Comparison of ENCODE assay signal across 4 cellular contexts in the genomic region with DNA sequence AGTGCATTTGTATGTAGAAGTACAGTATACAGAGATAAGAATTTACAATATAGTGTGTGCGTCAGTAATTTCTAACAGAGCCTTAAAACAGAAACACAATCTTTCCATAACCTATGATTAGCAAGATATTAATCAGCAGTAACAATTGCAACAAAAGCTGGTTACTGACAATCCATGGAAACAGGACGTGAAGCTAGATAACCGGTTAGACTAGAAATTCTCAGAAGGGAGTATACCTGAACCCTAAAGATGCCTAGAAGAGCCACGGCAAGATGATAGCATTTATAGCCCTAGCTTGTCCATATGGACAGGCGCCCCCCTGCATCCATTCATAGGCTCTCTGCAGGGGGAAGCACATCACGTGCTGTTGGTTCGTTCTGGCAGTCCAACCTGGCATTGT. TPM values are rescaled to one million over a fixed set of nuclear protein-coding genes. Genes with fewer than 3 reads are reported as not detected.
"Had no signal": no experiment of that assay in that cellular context is flagged by ENCODE, and none has a peak within 500 bp of the region (broad histone marks: within the 10 kb centered on the region; RNA-seq: fewer than 3 reads in every experiment).

No MANE protein-coding gene starts in this region.

RNA-seq across cellular contexts. Expression of a gene that starts 1.8 kb away (rescaled TPM):
- total RNA-seq: activated CD4-positive, alpha-beta T cell treated with anti-CD3 and anti-CD28 coated beads, Interleukin-2, amount 10 ng/mL, durations not matched to agents 24 days and 14 days; ascending aorta; kidney epithelial cell; mononuclear cell had no signal
